Comparison of ENCODE assay signal across 8 cellular contexts in genomic region chr14:102593841-102594170, GRCh38. TPM values are rescaled to one million over a fixed set of nuclear protein-coding genes. Genes with fewer than 3 reads are reported as not detected.
DNase-seq lines count a peak whose midpoint lies in the region; ATAC-seq, FAIRE-seq and TF ChIP-seq lines count a peak whose summit lies in the region.

No MANE protein-coding gene starts in this region.

- H3K36me3 Mint-ChIP-seq in activated naive CD8-positive, alpha-beta T cell treated with anti-CD3 and anti-CD28 coated beads, Interleukin-2, amount 10 ng/mL, durations not matched to agents 7 days and 5 days: peaks cover 2% of the 10 kb centered on the region

- BruUV-seq in HepG2 (replicated peaks; lab: Mats Ljungman, UMichigan): no TSS peak

- H3K36me3 ChIP-seq in HAP-1 (replicated peaks): no peaks in the 10 kb centered on the region; the same call in 1 of the 2 replicates
- H3K36me3 ChIP-seq in HepG2 (replicated peaks in 1 of 2; ENCODE audit: control insufficient read depth in 1 of 2, insufficient read depth in 2 of 2, low read length in 2 of 2): no peaks in the 10 kb centered on the region; a peak in 1 of 5 replicates
- H3K36me3 ChIP-seq in transverse colon: no peaks in the 10 kb centered on the region

- peak overlapping the region; percentile 95 for H3K4me3 Mint-ChIP-seq in activated naive CD8-positive, alpha-beta T cell treated with anti-CD3 and anti-CD28 coated beads, Interleukin-2, amount 10 ng/mL, durations not matched to agents 7 days and 5 days

- peaks cover 49% of the 10 kb centered on the region for H3K79me2 ChIP-seq in HepG2 (ENCODE audit: insufficient read depth, low read length)

- no peak for TF ChIP-seq POLR2A in A549 (IDR thresholded peaks at IDR 0.05; ENCODE audit: low read length)
- TF ChIP-seq POLR2A in HepG2 (IDR thresholded peaks at IDR 0.05; ENCODE audit: insufficient read depth in 1 of 2, low read depth in 2 of 2, low read length in 2 of 2): no peak
- TF ChIP-seq POLR2A in transverse colon (IDR thresholded peaks at IDR 0.05): no peak

- H3K4me2 ChIP-seq in A549: peak overlapping the region; percentile 77
- H3K4me2 ChIP-seq in HepG2 (ENCODE audit: low read depth, low read length): peak overlapping the region; percentile 77

- TF ChIP-seq EP300 in A549 (IDR thresholded peaks at IDR 0.05) (no peak), HepG2 (IDR thresholded peaks at IDR 0.05; ENCODE audit: low read depth in 2 of 2, low read length in 2 of 2) (no peak), HepG2 (CRISPR knock-in tag; IDR thresholded peaks at IDR 0.05; ENCODE audit: borderline replicate concordance) (no peak), transverse colon (IDR thresholded peaks at IDR 0.05; ENCODE audit: low read depth) (no peak)

- FAIRE-seq in A549 (lab: Jason Lieb, UNC) (no peak), HepG2 (lab: Jason Lieb, UNC) (no peak)

- no peak for TF ChIP-seq RAD21 in A549 (conservative IDR thresholded peaks at IDR 0.05 in 1 of 2, IDR thresholded peaks at IDR 0.05 in 1 of 2)
- no peak for TF ChIP-seq RAD21 in HepG2 (CRISPR knock-in tag; IDR thresholded peaks at IDR 0.05)

- in situ Hi-C loops in HAP-1 (cut with MboI; ENCODE audit: low sequenced_read_pairs) (no loop called here), HepG2 (cut with HindIII; ENCODE audit: extremely low pct_ligation_motif_present, low pct_unique_long_range_greater_than_20kb) (loop anchor here (5.0 kb wide), 1 partner anchor 52 kb away; no protein-coding TSS in a partner anchor), transverse colon (cut with MboI; ENCODE audit: low pct_ligation_motif_present in 1 of 4, low pct_unique_long_range_greater_than_20kb in 1 of 4, low sequenced_read_pairs in 3 of 4) (loop anchor here in 1 of 4 donors (10.0 kb wide), 1 partner anchor 69 kb away; no protein-coding TSS in a partner anchor)

- no peak for ATAC-seq in A549
- ATAC-seq in activated naive CD8-positive, alpha-beta T cell treated with anti-CD3 and anti-CD28 coated beads, Interleukin-2, amount 10 ng/mL, durations not matched to agents 7 days and 5 days (ENCODE audit: low read depth): no peak
- ATAC-seq in HepG2: no peak
- no peak for ATAC-seq in HG02884 (IDR thresholded peaks at IDR 0.05; ENCODE audit: unreplicated experiment)

- POLR2A ChIA-PET in A549 (lab: Yijun Ruan, JAX): interaction anchor here (1.8 kb wide), 1 partner anchor 69 kb away, joined by 7 read pairs; no protein-coding TSS in a partner anchor
- POLR2A ChIA-PET in activated naive CD8-positive, alpha-beta T cell treated with anti-CD3 and anti-CD28 coated beads, Interleukin-2, amount 10 ng/mL, durations not matched to agents 7 days and 5 days (lab: Charles Lee): interaction anchor here (1.4 kb wide), 1 partner anchor 69 kb away, joined by 6 read pairs; no protein-coding TSS in a partner anchor
- POLR2A ChIA-PET in HepG2 (lab: Yijun Ruan, JAX): interaction anchor here (1.0 to 5.3 kb wide), 6 partner anchors 8 to 101 kb away, joined by 3 to 58 read pairs (median 8); no protein-coding TSS in a partner anchor

- no peaks in the 10 kb centered on the region for H3K27me3 Mint-ChIP-seq in activated naive CD8-positive, alpha-beta T cell treated with anti-CD3 and anti-CD28 coated beads, Interleukin-2, amount 10 ng/mL, durations not matched to agents 7 days and 5 days

- WGBS in A549 (ENCODE audit: missing lambda C conversion rate): 2% methylated on average over 6 of the region's 6 CpGs
- WGBS in HepG2 (ENCODE audit: low lambda C conversion rate): under 1% methylated on average over 6 of the region's 6 CpGs
- WGBS in transverse colon (ENCODE audit: low coverage in 1 of 2), 2 donors: 0 to 6% methylated on average over 5 to 6 of the region's 6 CpGs

- H3K27ac Mint-ChIP-seq in activated naive CD8-positive, alpha-beta T cell treated with anti-CD3 and anti-CD28 coated beads, Interleukin-2, amount 10 ng/mL, durations not matched to agents 7 days and 5 days: peak overlapping the region; percentile 77

- CTCF ChIA-PET in A549 (lab: Yijun Ruan, JAX) (interaction anchor here (0.5 to 3.9 kb wide), 44 partner anchors 9 to 1348 kb away, joined by 3 to 34 read pairs (median 6); partner anchors contain the start of genes ANKRD9 and RD3L), HepG2 (lab: Yijun Ruan, JAX; ENCODE audit: low intra/inter-chr PET ratio, low total read pairs) (interaction anchor here (1.2 to 3.0 kb wide), 2 partner anchors 69 to 90 kb away, joined by 3 to 9 read pairs; no protein-coding TSS in a partner anchor)

- H3K27ac ChIP-seq in A549: peak overlapping the region; percentile 91 to 98
- H3K27ac ChIP-seq in HepG2 (ENCODE audit: extremely low read length, insufficient read depth, low read length): peak overlapping the region; percentile 65
- H3K27ac ChIP-seq in transverse colon: peak overlapping the region; percentile 93 to 98 (median 96)

- no peaks in the 10 kb centered on the region for H3K27me3 ChIP-seq in HAP-1 (ENCODE audit: low read depth)
- H3K27me3 ChIP-seq in HepG2 (ENCODE audit: control insufficient read depth in 1 of 2, insufficient read depth in 2 of 2, low read length in 2 of 2): no peaks in the 10 kb centered on the region; a peak in 1 of 5 replicates
- H3K27me3 ChIP-seq in transverse colon: no peaks in the 10 kb centered on the region

- intact Hi-C loops in HepG2 (cut with micrococcal nuclease; ENCODE audit: unreplicated experiment) (loop anchor here (1.0 to 5.0 kb wide), 5 partner anchors 49 to 272 kb away; partner anchors contain the start of genes CINP and TECPR2), transverse colon (cut with DNase I; ENCODE audit: low total_unique reads) (loop anchor here (2.0 kb wide), 1 partner anchor 69 kb away; no protein-coding TSS in a partner anchor)

- H4K20me1 ChIP-seq in HepG2 (ENCODE audit: insufficient read depth, low read length): peaks cover 16% of the 10 kb centered on the region; the same call in 1 of the 2 replicates

- H3K9me3 Mint-ChIP-seq in activated naive CD8-positive, alpha-beta T cell treated with anti-CD3 and anti-CD28 coated beads, Interleukin-2, amount 10 ng/mL, durations not matched to agents 7 days and 5 days: no peaks in the 10 kb centered on the region

- H3K9ac ChIP-seq in HepG2 (ENCODE audit: insufficient read depth, low read depth, low read length): peak overlapping the region; percentile 88

- H3K4me3 ChIP-seq in A549 (peak overlapping the region; percentile 85), HAP-1 (peak overlapping the region; percentile 99), HepG2 (replicated peaks in 1 of 3; ENCODE audit: insufficient read depth in 1 of 3, low read depth in 2 of 3, low read length in 3 of 3) (peak overlapping the region; percentile 94 to 97 (median 94)), transverse colon (peak overlapping the region; percentile 80 to 97 (median 86))

- no peak overlapping the region for H2AFZ ChIP-seq in HepG2 (ENCODE audit: low read length)

- no peak for DNase-seq in A549 (ENCODE audit: low read depth in 1 of 2, low spot score in 1 of 2)
- peak in 1 of 2 experiments; percentile 10 for DNase-seq in HAP-1 (ENCODE audit: low spot score in 2 of 2)
- no peak for DNase-seq in activated naive CD8-positive, alpha-beta T cell treated with anti-CD3 and anti-CD28 coated beads, Interleukin-2, amount 10 ng/mL, durations not matched to agents 7 days and 5 days
- DNase-seq in HepG2 (ENCODE audit: low spot score): no peak
- DNase-seq in transverse colon: no peak
- no peak for DNase-seq in OCI-M2 (lab: John Stamatoyannopoulos, UW; ENCODE audit: unreplicated experiment)
- no peak for DNase-seq in putamen (ENCODE audit: low spot score)

- H3K9me3 ChIP-seq in A549 (no peaks in the 10 kb centered on the region), HAP-1 (no peaks in the 10 kb centered on the region), HepG2 (ENCODE audit: low read length) (no peaks in the 10 kb centered on the region), transverse colon (no peaks in the 10 kb centered on the region)

- H3K4me1 ChIP-seq in A549 (peaks cover 33% of the 10 kb centered on the region), HAP-1 (peaks cover 9% of the 10 kb centered on the region), HepG2 (ENCODE audit: insufficient read depth, low read length) (peaks cover 39% of the 10 kb centered on the region), transverse colon (peaks cover 8 to 28% (median 23%) of the 10 kb centered on the region in 4 donors)

- TF ChIP-seq CTCF in A549 (IDR thresholded peaks at IDR 0.05): no peak
- TF ChIP-seq CTCF in HepG2 (CRISPR knock-in tag; IDR thresholded peaks at IDR 0.05): no peak
- TF ChIP-seq CTCF in transverse colon (IDR thresholded peaks at IDR 0.05): no peak

- H3K4me1 Mint-ChIP-seq in activated naive CD8-positive, alpha-beta T cell treated with anti-CD3 and anti-CD28 coated beads, Interleukin-2, amount 10 ng/mL, durations not matched to agents 7 days and 5 days: peaks cover 17% of the 10 kb centered on the region

RNA-seq across cellular contexts. Expression of gene RCOR1, which starts 1.4 kb away (rescaled TPM):
- polyA plus RNA-seq in A549 (2011; rRNA removed) (24.7 and 25.5 TPM in 2 replicates), A549 (2017; fragmentation: RNase III; extraction: RNeasy Plus Mini Kit Qiagen cat#74134 plus additional on column Dnase treatment) (16.4 to 17.7 TPM (median 17.1 TPM) in 3 replicates), HepG2 (2011; rRNA removed) (10.2 and 10.5 TPM in 2 replicates)
- polyA plus RNA-seq in A549 (2012; cell fraction: cytosol; rRNA removed): 8.3 and 10.0 TPM in 2 replicates
- polyA plus RNA-seq in A549 (2012; cell fraction: nucleus; rRNA removed): 8.0 and 10.3 TPM in 2 replicates
- polyA minus RNA-seq in A549 (2011; rRNA and poly(A)+ RNA removed): 22.7 and 24.3 TPM in 2 replicates
- total RNA-seq in activated naive CD8-positive, alpha-beta T cell treated with anti-CD3 and anti-CD28 coated beads, Interleukin-2, amount 10 ng/mL, durations not matched to agents 7 days and 5 days: 10 to 100 TPM; 21.7 to 24.3 TPM
- total RNA-seq in HepG2 (2016; rRNA removed; fragmentation: Illumina TruSeq; extraction: Trizol) (11.1 and 14.8 TPM in 2 replicates), transverse colon (10 to 100 TPM; 15.7 to 31.0 (median 25.8) TPM)
- total RNA-seq in HepG2 (2016; cell fraction: cytosol; rRNA removed; fragmentation: Illumina TruSeq; extraction: Trizol; ENCODE audit: low read depth): 5.2 and 6.2 TPM in 2 replicates
- total RNA-seq in HepG2 (2016; cell fraction: insoluble cytoplasmic fraction; rRNA removed; fragmentation: Illumina TruSeq; extraction: Trizol): 10.9 and 13.8 TPM in 2 replicates
- 6.6 and 7.2 TPM in 2 replicates for total RNA-seq in HepG2 (2016; cell fraction: membrane; rRNA removed; fragmentation: Illumina TruSeq; extraction: Trizol)
- total RNA-seq in HepG2 (2016; cell fraction: nucleus; rRNA removed; fragmentation: Illumina TruSeq; extraction: Trizol): 15.7 and 18.1 TPM in 2 replicates
- 5.8 and 9.2 TPM in 2 replicates for polyA plus RNA-seq in HepG2 (2011; cell fraction: cytosol; rRNA removed)
- 7.8 and 8.1 TPM in 2 replicates for polyA plus RNA-seq in HepG2 (2011; cell fraction: nucleus; rRNA removed)
- polyA plus RNA-seq in HepG2 (2012): 12.0 and 12.1 TPM in 2 replicates
- 0.57 and 0.69 TPM in 2 replicates for polyA plus RNA-seq in HepG2 (2016; cell fraction: cytosol; fragmentation: Illumina TruSeq; extraction: Trizol; ENCODE audit: low read depth)
- polyA plus RNA-seq in HepG2 (2016; cell fraction: insoluble cytoplasmic fraction; fragmentation: Illumina TruSeq; extraction: Trizol; ENCODE audit: low read depth): 14.2 and 16.0 TPM in 2 replicates
- polyA plus RNA-seq in HepG2 (2016; cell fraction: membrane; fragmentation: Illumina TruSeq; extraction: Trizol; ENCODE audit: low read depth): 1.9 and 2.5 TPM in 2 replicates
- 19.9 and 20.7 TPM in 2 replicates for polyA plus RNA-seq in HepG2 (2016; cell fraction: nucleus; fragmentation: Illumina TruSeq; extraction: Trizol; ENCODE audit: insufficient read depth, low read depth)
- 15.4 and 22.7 TPM in 2 replicates for polyA minus RNA-seq in HepG2 (2011; rRNA and poly(A)+ RNA removed; ENCODE audit: low replicate concordance)
- polyA minus RNA-seq in HepG2 (2011; cell fraction: cytosol; rRNA and poly(A)+ RNA removed): 11.9 and 12.5 TPM in 2 replicates
- 25.1 TPM in 2 replicates for polyA minus RNA-seq in HepG2 (2011; cell fraction: nucleus; rRNA and poly(A)+ RNA removed)
